In genomic region chr6:145427232-145427631, GRCh38 we compare ENCODE assay signal across 30 cellular contexts.
DNase-seq lines count a peak whose midpoint lies in the region; FAIRE-seq and TF ChIP-seq lines count a peak whose summit lies in the region.
"Had no signal": no experiment of that assay in that cellular context is flagged by ENCODE, and none has a peak within 500 bp of the region (broad histone marks: within the 10 kb centered on the region; RNA-seq: fewer than 3 reads in every experiment).

No MANE protein-coding gene starts in this region.

- H3K4me1 Mint-ChIP-seq in Caco-2 (ENCODE audit: low read depth, unreplicated experiment), result peaks cover 21% of the 10 kb centered on the region
- H3K4me1 Mint-ChIP-seq: CD4-positive, CD25-positive, alpha-beta regulatory T cell had no signal

- BruUV-seq in Caco-2 (replicated peaks; lab: Mats Ljungman, UMichigan), result no TSS peak

- H3K4me1 ChIP-seq in Caco-2 (0 out of 2 replicates have a peak, but pooled peaks cover 4% of the 10 kb centered on the region), H1 (replicated peaks in 1 of 4; ENCODE audit: control insufficient read depth in 3 of 4, insufficient read depth in 4 of 4, low read length in 3 of 4) (peaks cover 0 to 3% (median 0%) of the 10 kb centered on the region in 4 experiments; a peak in 1 of 7 replicates), mesendoderm (ENCODE audit: control insufficient read depth, low read depth, low read length) (peaks cover 2% of the 10 kb centered on the region), MM.1S (ENCODE audit: low read length) (no peaks in the 10 kb centered on the region), ascending aorta (no peaks in the 10 kb centered on the region)
- H3K4me1 ChIP-seq: BLaER1, HAP-1 had no signal

- H3K27me3 ChIP-seq in Caco-2 (replicated peaks; ENCODE audit: control insufficient read depth, insufficient read depth, low read length) (no peaks in the 10 kb centered on the region), H1 (replicated peaks in 1 of 4; ENCODE audit: control insufficient read depth in 3 of 4, extremely low read depth in 1 of 4, insufficient read depth in 3 of 4, low read length in 3 of 4) (no peaks in the 10 kb centered on the region), mesendoderm (ENCODE audit: insufficient read depth, low read length, poor library complexity) (no peaks in the 10 kb centered on the region), MM.1S (replicated peaks; ENCODE audit: insufficient read depth, low read length) (no peaks in the 10 kb centered on the region), ascending aorta (no peaks in the 10 kb centered on the region)
- H3K27me3 ChIP-seq: BLaER1 had no signal

- H4K8ac ChIP-seq in H1 (ENCODE audit: extremely low read depth, insufficient read depth, low read length) (no peak overlapping the region), mesendoderm (ENCODE audit: low read depth, low read length) (no peak overlapping the region)

- FAIRE-seq in H1 (lab: Jason Lieb, UNC), result no peak
- FAIRE-seq: GM12878, GM19239, HTR-8/SVneo, RCC 7860 had no signal

- 84% methylated on average over 4 of the region's 4 CpGs; no CpG with 5 or more reads in 1 of the 2 experiments for WGBS in H1 (ENCODE audit: extremely low coverage in 1 of 2, insufficient coverage in 1 of 2, insufficient read length in 1 of 2, insufficient replicate concordance in 2 of 2, low coverage in 1 of 2, low lambda C conversion rate in 2 of 2, missing lambda C conversion rate in 1 of 2), 2 experiments
- WGBS in mesendoderm (ENCODE audit: extremely low coverage, insufficient coverage, low lambda C conversion rate), result no CpG with 5 or more reads among the region's 4 CpGs

- no peak overlapping the region for H3K23ac ChIP-seq in H1 (ENCODE audit: insufficient read length)
- no peak overlapping the region for H3K23ac ChIP-seq in mesendoderm (ENCODE audit: low read length)

- H3K4me2 ChIP-seq in H1 (ENCODE audit: insufficient read depth in 1 of 2, low read depth in 2 of 2, low read length in 2 of 2) (no peak overlapping the region), mesendoderm (ENCODE audit: low read length) (no peak overlapping the region), MM.1S (ENCODE audit: low read depth, low read length) (no peak overlapping the region)
- H3K4me2 ChIP-seq: BLaER1, SK-N-SH had no signal

- peak overlapping the region; percentile 38 for H3K4me3 Mint-ChIP-seq in Caco-2 (ENCODE audit: unreplicated experiment)
- H3K4me3 Mint-ChIP-seq: CD4-positive, CD25-positive, alpha-beta regulatory T cell; HFFc6 had no signal

- no peaks in the 10 kb centered on the region for H3K23me2 ChIP-seq in H1 (ENCODE audit: low read depth, low read length)

- H4K5ac ChIP-seq in H1 (ENCODE audit: insufficient read length, low read depth, low read length) (no peak overlapping the region), mesendoderm (ENCODE audit: low read length) (no peak overlapping the region)

- H2BK5ac ChIP-seq in H1 (ENCODE audit: low read depth, low read length) (no peak overlapping the region), mesendoderm (ENCODE audit: low read length) (no peak overlapping the region)

- H3K14ac ChIP-seq in H1 (ENCODE audit: insufficient read length), result no peak overlapping the region

- H3K36me3 Mint-ChIP-seq in Caco-2 (ENCODE audit: insufficient read depth, unreplicated experiment), result no peaks in the 10 kb centered on the region
- H3K36me3 Mint-ChIP-seq: CD4-positive, CD25-positive, alpha-beta regulatory T cell had no signal

- CTCF ChIA-PET in Caco-2 (lab: Charles Lee), result interaction anchor here (0.6 kb wide), 1 partner anchor 56 kb away, joined by 3 read pairs; no protein-coding TSS in a partner anchor
- CTCF ChIA-PET in H1 (lab: Charles Lee; ENCODE audit: partially characterized antibody), result no interaction called here

- TF ChIP-seq EP300 in H1 (IDR thresholded peaks at IDR 0.05; ENCODE audit: borderline replicate concordance in 1 of 2, low read depth in 2 of 2, low read length in 2 of 2), result no peak

- H2AK5ac ChIP-seq in H1 (ENCODE audit: low read depth, low read length) (no peak overlapping the region), mesendoderm (ENCODE audit: low read length) (no peak overlapping the region)

- TF ChIP-seq CTCF in Caco-2 (IDR thresholded peaks at IDR 0.05; ENCODE audit: insufficient read depth in 1 of 2, low read depth in 1 of 2, low read length in 1 of 2, severe bottlenecking in 1 of 2, unreplicated experiment in 1 of 2), result no peak
- TF ChIP-seq CTCF in H1 (IDR thresholded peaks at IDR 0.05; ENCODE audit: control extremely low read depth in 1 of 3, insufficient read depth in 1 of 3, low read depth in 1 of 3, low read length in 3 of 3), result no peak
- no peak for TF ChIP-seq CTCF in MM.1S (IDR thresholded peaks at IDR 0.05; ENCODE audit: low read length)
- TF ChIP-seq CTCF in ascending aorta (IDR thresholded peaks at IDR 0.05), result no peak

- intact Hi-C loops in Caco-2 (cut with micrococcal nuclease; ENCODE audit: unreplicated experiment), result no loop called here
- intact Hi-C loops in ascending aorta (cut with DNase I), result no loop called here

- DNase-seq in Caco-2, result peak; percentile 24 to 46
- peak; percentile 55 for DNase-seq in NCI-H69 (lab: John Stamatoyannopoulos, UW)
- no peak for DNase-seq in H1 (ENCODE audit: low read depth in 1 of 2, low spot score in 2 of 2)
- peak; percentile 83 for DNase-seq in mesendoderm
- DNase-seq in MM.1S, result no peak
- DNase-seq in NCI-H748 treated with DMSO at 0.1 percent for 48 hours (lab: John Stamatoyannopoulos, UW), result no peak
- DNase-seq in ascending aorta (ENCODE audit: low spot score in 2 of 2), result no peak
- no peak for DNase-seq in stimulated activated naive CD4-positive, alpha-beta T cell (lab: John Stamatoyannopoulos, UW)
- DNase-seq: 8988T; ACHN; CD4-positive, CD25-positive, alpha-beta regulatory T cell; GDM1; HFFc6; KBM-7; NCI-H1105 treated with DMSO at 0.1 percent for 48 hours; NCI-H146; NCI-H1930; NCI-H2107; NCI-H446; NCI-H526; OCI-M1; SIG-M5; SK-N-SH; SW 1271 had no signal

- H3K27ac ChIP-seq in H1 (ENCODE audit: low read depth, low read length), result no peak overlapping the region
- H3K27ac ChIP-seq in mesendoderm (ENCODE audit: low read depth, low read length), result peak overlapping the region; percentile 33
- no peak overlapping the region for H3K27ac ChIP-seq in MM.1S (ENCODE audit: low read length)
- no peak overlapping the region for H3K27ac ChIP-seq in ascending aorta
- H3K27ac ChIP-seq: BLaER1 had no signal

- no peaks in the 10 kb centered on the region for H3F3A ChIP-seq in MM.1S (ENCODE audit: insufficient read depth, low read length)

- H2BK15ac ChIP-seq in H1 (ENCODE audit: low read length), result no peak overlapping the region
- no peak overlapping the region for H2BK15ac ChIP-seq in mesendoderm (replicated peaks; ENCODE audit: low read depth)

- no peak overlapping the region for H2BK20ac ChIP-seq in H1 (ENCODE audit: low read length)

- H3K4ac ChIP-seq in H1 (replicated peaks; ENCODE audit: insufficient read length, low read depth, low read length) (no peak overlapping the region), mesendoderm (ENCODE audit: low read depth, low read length) (no peak overlapping the region)

- H3K36me3 ChIP-seq in Caco-2 (ENCODE audit: control insufficient read depth, insufficient read depth, low read length) (no peaks in the 10 kb centered on the region), H1 (ENCODE audit: control insufficient read depth in 2 of 4, insufficient read depth in 4 of 4, low read length in 3 of 4) (no peaks in the 10 kb centered on the region), mesendoderm (ENCODE audit: control insufficient read depth, insufficient read depth, low read length) (no peaks in the 10 kb centered on the region), MM.1S (replicated peaks; ENCODE audit: insufficient read depth, low read length) (no peaks in the 10 kb centered on the region), ascending aorta (no peaks in the 10 kb centered on the region)
- H3K36me3 ChIP-seq: BLaER1, HAP-1 had no signal

- no peaks in the 10 kb centered on the region for H3K9me3 Mint-ChIP-seq in Caco-2 (ENCODE audit: unreplicated experiment)
- H3K9me3 Mint-ChIP-seq: HFFc6 had no signal

- H2BK120ac ChIP-seq in H1 (replicated peaks; ENCODE audit: low read depth, low read length) (no peak overlapping the region), mesendoderm (ENCODE audit: low read depth, low read length) (no peak overlapping the region)

- POLR2A ChIA-PET in Caco-2 (lab: Charles Lee), result no interaction called here
- POLR2A ChIA-PET in H1 (lab: Charles Lee; ENCODE audit: partially characterized antibody), result no interaction called here

- H3K79me1 ChIP-seq in H1 (ENCODE audit: low read depth, low read length) (no peaks in the 10 kb centered on the region), mesendoderm (ENCODE audit: low read length) (no peaks in the 10 kb centered on the region)

- H3K56ac ChIP-seq in H1 (replicated peaks; ENCODE audit: insufficient read length, low read depth, low read length), result no peak overlapping the region
- peak overlapping the region; percentile 72 for H3K56ac ChIP-seq in mesendoderm (ENCODE audit: low read length)

- no peaks in the 10 kb centered on the region for H3K27me3 Mint-ChIP-seq in Caco-2 (ENCODE audit: insufficient read depth, unreplicated experiment)
- H3K27me3 Mint-ChIP-seq: CD4-positive, CD25-positive, alpha-beta regulatory T cell had no signal

- H3K9me3 ChIP-seq in Caco-2, result 0 out of 2 replicates have a peak, but pooled peaks cover 3% of the 10 kb centered on the region
- no peaks in the 10 kb centered on the region for H3K9me3 ChIP-seq in H1 (ENCODE audit: insufficient read depth in 2 of 2, low read depth in 1 of 2, low read length in 1 of 2)
- no peaks in the 10 kb centered on the region for H3K9me3 ChIP-seq in MM.1S (replicated peaks; ENCODE audit: insufficient read depth, low read length)
- no peaks in the 10 kb centered on the region for H3K9me3 ChIP-seq in ascending aorta
- H3K9me3 ChIP-seq: BLaER1, HAP-1, SK-N-SH had no signal

- H3K4me3 ChIP-seq in Caco-2 (ENCODE audit: low read depth, low read length) (no peak overlapping the region), H1 (ENCODE audit: extremely low read depth in 1 of 4, insufficient read depth in 2 of 4, low read depth in 3 of 4, low read length in 4 of 4) (no peak overlapping the region), mesendoderm (ENCODE audit: low read length) (no peak overlapping the region), MM.1S (ENCODE audit: low read length) (no peak overlapping the region), ascending aorta (no peak overlapping the region)
- H3K4me3 ChIP-seq: BLaER1, GM12878, HAP-1 had no signal

- 0 out of 2 replicates have a peak overlapping the region, but pooled peaks have one; percentile 33 for H2BK12ac ChIP-seq in H1 (ENCODE audit: low read depth, low read length)

- TF ChIP-seq RAD21 in H1 (IDR thresholded peaks at IDR 0.05 in 1 of 2, conservative IDR thresholded peaks at IDR 0.05 in 1 of 2; ENCODE audit: low read depth in 2 of 2, low read length in 2 of 2), result no peak

- no peak overlapping the region for H4K91ac ChIP-seq in H1 (replicated peaks; ENCODE audit: insufficient read length, low read length)

- no peak overlapping the region for H3K9ac ChIP-seq in H1 (replicated peaks in 1 of 4; ENCODE audit: extremely low read depth in 1 of 4, low read depth in 3 of 4, low read length in 3 of 4)
- H3K9ac ChIP-seq in mesendoderm (ENCODE audit: low read length), result no peak overlapping the region
- no peak overlapping the region for H3K9ac ChIP-seq in MM.1S (ENCODE audit: low read length)
- H3K9ac ChIP-seq: BLaER1, SK-N-SH had no signal

- H3K27ac Mint-ChIP-seq in Caco-2 (ENCODE audit: unreplicated experiment), result peak overlapping the region; percentile 17
- H3K27ac Mint-ChIP-seq: CD4-positive, CD25-positive, alpha-beta regulatory T cell; HFFc6 had no signal

- H3K18ac ChIP-seq in H1 (ENCODE audit: extremely low read depth, low read length), result no peak overlapping the region
- no peak overlapping the region for H3K18ac ChIP-seq in mesendoderm (ENCODE audit: low read length)

- H4K20me1 ChIP-seq in H1 (replicated peaks in 1 of 2; ENCODE audit: control insufficient read depth in 1 of 2, insufficient read depth in 2 of 2, low read length in 2 of 2) (no peaks in the 10 kb centered on the region), MM.1S (ENCODE audit: insufficient read depth, low read length) (no peaks in the 10 kb centered on the region)
- H4K20me1 ChIP-seq: BLaER1 had no signal

- H3K79me2 ChIP-seq in H1 (ENCODE audit: control insufficient read depth in 1 of 2, insufficient read depth in 2 of 2, low read length in 2 of 2) (no peaks in the 10 kb centered on the region), mesendoderm (ENCODE audit: control insufficient read depth, insufficient read depth, low read length) (no peaks in the 10 kb centered on the region), MM.1S (ENCODE audit: low read length) (no peaks in the 10 kb centered on the region)

- no peaks in the 10 kb centered on the region for H3K9me2 ChIP-seq in MM.1S (replicated peaks; ENCODE audit: insufficient read depth, low read length)
- H3K9me2 ChIP-seq: SK-N-SH had no signal

- no peak for TF ChIP-seq POLR2A in H1 (IDR thresholded peaks at IDR 0.05; ENCODE audit: control extremely low read depth in 1 of 2, low read depth in 2 of 2, low read length in 2 of 2)

- H2AFZ ChIP-seq in H1 (ENCODE audit: low read length), result 0 out of 2 replicates have a peak overlapping the region, but pooled peaks have one; percentile 0
- no peak overlapping the region for H2AFZ ChIP-seq in MM.1S (ENCODE audit: low read length)

Comparison
In these comparisons a context has a peak if more than half of its experiments do, and no peak if none do; other contexts are left out.
1. DNase-seq: peak in Caco-2 (2 of 2), NCI-H69 (single experiment) and mesendoderm (single experiment); none in H1 (0 of 2), MM.1S (single experiment), NCI-H748 treated with DMSO at 0.1 percent for 48 hours (single experiment), ascending aorta (0 of 2) and stimulated activated naive CD4-positive, alpha-beta T cell (0 of 6).